Comparison of ENCODE assay signal across 23 cellular contexts in the genomic region with DNA sequence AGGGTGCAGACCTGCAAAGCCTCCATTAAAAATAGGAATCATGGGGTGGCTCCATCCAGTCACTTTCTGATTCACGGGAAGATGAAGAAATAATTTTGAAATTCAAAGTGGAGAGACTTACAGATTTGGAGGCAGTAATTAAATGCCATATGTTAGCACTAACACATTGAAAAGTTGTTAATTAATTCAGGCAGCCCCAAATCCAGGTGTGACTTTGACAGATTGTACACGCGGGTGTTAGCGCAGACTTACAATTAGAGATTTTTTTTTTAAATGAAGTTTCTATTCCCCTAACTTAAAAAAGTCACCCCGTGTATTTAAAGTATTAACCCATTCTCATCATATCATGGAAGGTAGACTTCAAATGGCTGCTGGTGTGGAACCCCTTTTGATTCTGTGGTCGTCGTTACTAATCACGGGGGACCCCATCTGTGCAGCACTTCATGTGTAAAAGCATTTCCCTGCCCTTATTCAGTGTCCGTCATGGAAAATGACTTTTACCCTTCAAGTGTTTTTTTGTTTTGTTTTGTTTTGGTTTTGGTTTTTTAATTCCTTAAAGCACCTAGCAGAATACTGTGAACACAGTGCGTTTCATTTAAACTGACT.
DNase-seq lines count a peak whose midpoint lies in the region; ATAC-seq, FAIRE-seq and TF ChIP-seq lines count a peak whose summit lies in the region.
"Had no signal": no experiment of that assay in that cellular context is flagged by ENCODE, and none has a peak within 500 bp of the region (broad histone marks: within the 10 kb centered on the region; RNA-seq: fewer than 3 reads in every experiment).

No MANE protein-coding gene starts in this region.

- H3K27ac Mint-ChIP-seq in activated CD4-positive, alpha-beta T cell treated with anti-CD3 and anti-CD28 coated beads, Interleukin-2, amount 10 ng/mL, durations not matched to agents 24 days and 14 days: peak overlapping the region; percentile 22
- H3K27ac Mint-ChIP-seq in activated T-helper 1 cell treated with anti-CD3 and anti-CD28 coated beads, Interleukin-12 subunit alpha, Interleukin-12 subunit beta, Interleukin-2, Interleukin-4 antibody, amounts not matched to agents 30 ng/mL and 10 ng/mL and 1 ng/mL, durations not matched to agents 14 hours and 24 hours and 36 hours: peak overlapping the region; percentile 40
- H3K27ac Mint-ChIP-seq in naive B cell: peak overlapping the region; percentile 12 to 94 (median 78)

- peaks cover 71% of the 10 kb centered on the region for H3K36me3 Mint-ChIP-seq in activated CD4-positive, alpha-beta T cell treated with anti-CD3 and anti-CD28 coated beads, Interleukin-2, amount 10 ng/mL, durations not matched to agents 24 days and 14 days (ENCODE audit: low read depth)
- H3K36me3 Mint-ChIP-seq in activated T-helper 1 cell treated with anti-CD3 and anti-CD28 coated beads, Interleukin-12 subunit alpha, Interleukin-12 subunit beta, Interleukin-2, Interleukin-4 antibody, amounts not matched to agents 30 ng/mL and 10 ng/mL and 1 ng/mL, durations not matched to agents 14 hours and 24 hours and 36 hours (ENCODE audit: low read depth): peaks cover 54% of the 10 kb centered on the region
- peaks cover 12 to 31% of the 10 kb centered on the region in 2 donors for H3K36me3 Mint-ChIP-seq in naive B cell

- intact Hi-C loops in activated CD4-positive, alpha-beta T cell treated with anti-CD3 and anti-CD28 coated beads, Interleukin-2, amount 10 ng/mL, durations not matched to agents 24 days and 14 days (cut with micrococcal nuclease): no loop called here
- intact Hi-C loops in activated T-helper 1 cell treated with anti-CD3 and anti-CD28 coated beads, Interleukin-12 subunit alpha, Interleukin-12 subunit beta, Interleukin-2, Interleukin-4 antibody, amounts not matched to agents 30 ng/mL and 10 ng/mL and 1 ng/mL, durations not matched to agents 14 hours and 24 hours and 36 hours (cut with micrococcal nuclease): no loop called here
- intact Hi-C loops in mucosa of descending colon (cut with DNase I, micrococcal nuclease): no loop called here

- peak overlapping the region in 1 of 10 experiments; percentile 1; a peak in 1 of 20 replicates for H3K4me3 ChIP-seq in BLaER1 treated with 17β-estradiol and CSF1 and Interleukin-3, amounts not matched to agents 10 nM and 100 nM
- H3K4me3 ChIP-seq in mucosa of descending colon: no peak overlapping the region
- H3K4me3 ChIP-seq: HAP-1, left ventricle myocardium inferior, thoracic aorta had no signal

- H3K9me3 Mint-ChIP-seq in activated CD4-positive, alpha-beta T cell treated with anti-CD3 and anti-CD28 coated beads, Interleukin-2, amount 10 ng/mL, durations not matched to agents 24 days and 14 days: no peaks in the 10 kb centered on the region
- no peaks in the 10 kb centered on the region for H3K9me3 Mint-ChIP-seq in activated T-helper 1 cell treated with anti-CD3 and anti-CD28 coated beads, Interleukin-12 subunit alpha, Interleukin-12 subunit beta, Interleukin-2, Interleukin-4 antibody, amounts not matched to agents 30 ng/mL and 10 ng/mL and 1 ng/mL, durations not matched to agents 14 hours and 24 hours and 36 hours
- H3K9me3 Mint-ChIP-seq in naive B cell: no peaks in the 10 kb centered on the region

- peak overlapping the region in 4 of 11 experiments; percentile 7 to 62 (median 26); a peak in 6 of 22 replicates for H3K9ac ChIP-seq in BLaER1 treated with 17β-estradiol and CSF1 and Interleukin-3, amounts not matched to agents 10 nM and 100 nM

- no peaks in the 10 kb centered on the region for H3K27me3 ChIP-seq in BLaER1 treated with 17β-estradiol and CSF1 and Interleukin-3, amounts not matched to agents 10 nM and 100 nM

- no peak for DNase-seq in activated CD4-positive, alpha-beta T cell treated with anti-CD3 and anti-CD28 coated beads, Interleukin-2, amount 10 ng/mL, durations not matched to agents 24 days and 14 days
- DNase-seq in activated CD4-positive, alpha-beta T cell treated with anti-CD3 and anti-CD28 coated beads for 48 hours: no peak
- no peak for DNase-seq in activated T-helper 1 cell treated with anti-CD3 and anti-CD28 coated beads, Interleukin-12 subunit alpha, Interleukin-12 subunit beta, Interleukin-2, Interleukin-4 antibody, amounts not matched to agents 30 ng/mL and 10 ng/mL and 1 ng/mL, durations not matched to agents 14 hours and 24 hours and 36 hours (ENCODE audit: low spot score)
- DNase-seq in naive B cell: no peak
- DNase-seq in NK-92 treated with Interleukin-12 subunit alpha and Interleukin-12 subunit beta, amount 100 ng/mL, for 24 hours (lab: John Stamatoyannopoulos, UW): no peak
- no peak for DNase-seq in RCC 7860 (ENCODE audit: low spot score)
- DNase-seq in mucosa of descending colon: no peak
- DNase-seq: activated CD8-positive, alpha-beta memory T cell treated with anti-CD3 and anti-CD28 coated beads for 24 hours; activated T-cell treated with anti-CD3 and anti-CD28 coated beads, Interleukin-2, amount 50 U/mL, for 48 hours; AML-193; COR-L47; DMS79 treated with DMSO at 0.1 percent for 48 hours; left ventricle myocardium inferior; mesendoderm; NCI-H1694; NCI-H510A; stimulated activated CD4-positive, alpha-beta T cell treated with anti-CD3 and anti-CD28 coated beads, Interleukin-4, amount 100 ng/mL, for 4 hours; stimulated activated naive CD4-positive, alpha-beta T cell treated with Interleukin-2 at 50 U/mL for 16 hours; T-helper 9 cell had no signal

- H3K27ac ChIP-seq in BLaER1 treated with 17β-estradiol and CSF1 and Interleukin-3, amounts not matched to agents 10 nM and 100 nM: peak overlapping the region in 7 of 11 experiments; percentile 0 to 60 (median 27); a peak in 8 of 22 replicates
- H3K27ac ChIP-seq: left ventricle myocardium inferior, thoracic aorta had no signal

- TF ChIP-seq CTCF in mucosa of descending colon (IDR thresholded peaks at IDR 0.05): no peak

- H3K4me2 ChIP-seq in BLaER1 treated with 17β-estradiol and CSF1 and Interleukin-3, amounts not matched to agents 10 nM and 100 nM: peak overlapping the region; percentile 54 to 97 (median 89)

- FAIRE-seq in RCC 7860 (lab: Jason Lieb, UNC): no peak
- FAIRE-seq: A204.1 had no signal

- H3K4me1 Mint-ChIP-seq in activated CD4-positive, alpha-beta T cell treated with anti-CD3 and anti-CD28 coated beads, Interleukin-2, amount 10 ng/mL, durations not matched to agents 24 days and 14 days: peaks cover 35% of the 10 kb centered on the region
- peaks cover 38% of the 10 kb centered on the region for H3K4me1 Mint-ChIP-seq in activated T-helper 1 cell treated with anti-CD3 and anti-CD28 coated beads, Interleukin-12 subunit alpha, Interleukin-12 subunit beta, Interleukin-2, Interleukin-4 antibody, amounts not matched to agents 30 ng/mL and 10 ng/mL and 1 ng/mL, durations not matched to agents 14 hours and 24 hours and 36 hours (ENCODE audit: low read depth)
- peaks cover 69 to 78% (median 76%) of the 10 kb centered on the region in 3 donors for H3K4me1 Mint-ChIP-seq in naive B cell

- H3K27me3 Mint-ChIP-seq in activated CD4-positive, alpha-beta T cell treated with anti-CD3 and anti-CD28 coated beads, Interleukin-2, amount 10 ng/mL, durations not matched to agents 24 days and 14 days: no peaks in the 10 kb centered on the region
- no peaks in the 10 kb centered on the region for H3K27me3 Mint-ChIP-seq in activated T-helper 1 cell treated with anti-CD3 and anti-CD28 coated beads, Interleukin-12 subunit alpha, Interleukin-12 subunit beta, Interleukin-2, Interleukin-4 antibody, amounts not matched to agents 30 ng/mL and 10 ng/mL and 1 ng/mL, durations not matched to agents 14 hours and 24 hours and 36 hours (ENCODE audit: insufficient read depth)
- no peaks in the 10 kb centered on the region for H3K27me3 Mint-ChIP-seq in naive B cell

- no peak overlapping the region for H3K4me3 Mint-ChIP-seq in activated CD4-positive, alpha-beta T cell treated with anti-CD3 and anti-CD28 coated beads, Interleukin-2, amount 10 ng/mL, durations not matched to agents 24 days and 14 days
- H3K4me3 Mint-ChIP-seq in activated T-helper 1 cell treated with anti-CD3 and anti-CD28 coated beads, Interleukin-12 subunit alpha, Interleukin-12 subunit beta, Interleukin-2, Interleukin-4 antibody, amounts not matched to agents 30 ng/mL and 10 ng/mL and 1 ng/mL, durations not matched to agents 14 hours and 24 hours and 36 hours: no peak overlapping the region
- H3K4me3 Mint-ChIP-seq in naive B cell: peak overlapping the region in 5 of 8 donors; percentile 0 to 43 (median 26)

- peaks cover 97 to 100% (median 100%) of the 10 kb centered on the region in 10 experiments for H3K4me1 ChIP-seq in BLaER1 treated with 17β-estradiol and CSF1 and Interleukin-3, amounts not matched to agents 10 nM and 100 nM
- no peaks in the 10 kb centered on the region for H3K4me1 ChIP-seq in mucosa of descending colon (ENCODE audit: low read depth)

- no peaks in the 10 kb centered on the region for H3K9me3 ChIP-seq in BLaER1 treated with 17β-estradiol and CSF1 and Interleukin-3, amounts not matched to agents 10 nM and 100 nM (replicated peaks in 1 of 11)
- H3K9me3 ChIP-seq in mucosa of descending colon: no peaks in the 10 kb centered on the region
- H3K9me3 ChIP-seq: HAP-1, left ventricle myocardium inferior, thoracic aorta had no signal

- peaks cover 51 to 100% (median 100%) of the 10 kb centered on the region in 11 experiments for H4K20me1 ChIP-seq in BLaER1 treated with 17β-estradiol and CSF1 and Interleukin-3, amounts not matched to agents 10 nM and 100 nM

- ATAC-seq in naive B cell (ENCODE audit: low read depth in 2 of 2): peak; percentile 15 to 59
- no peak for ATAC-seq in mucosa of descending colon

- peaks cover 67 to 100% (median 90%) of the 10 kb centered on the region in 11 experiments for H3K36me3 ChIP-seq in BLaER1 treated with 17β-estradiol and CSF1 and Interleukin-3, amounts not matched to agents 10 nM and 100 nM
- peaks cover 3% of the 10 kb centered on the region for H3K36me3 ChIP-seq in mucosa of descending colon (ENCODE audit: low read depth)
- H3K36me3 ChIP-seq: HAP-1, thoracic aorta had no signal

Comparison
In these comparisons a context has a peak if more than half of its experiments do, and no peak if none do; other contexts are left out.
1. H3K27ac Mint-ChIP-seq: peak in every context shown above with its lines; median percentile 78 in naive B cell; 40 in activated T-helper 1 cell treated with anti-CD3 and anti-CD28 coated beads, Interleukin-12 subunit alpha, Interleukin-12 subunit beta, Interleukin-2, Interleukin-4 antibody, amounts not matched to agents 30 ng/mL and 10 ng/mL and 1 ng/mL, durations not matched to agents 14 hours and 24 hours and 36 hours; 22 in activated CD4-positive, alpha-beta T cell treated with anti-CD3 and anti-CD28 coated beads, Interleukin-2, amount 10 ng/mL, durations not matched to agents 24 days and 14 days.
2. H3K4me3 Mint-ChIP-seq: peak in naive B cell (5 of 8); none in activated CD4-positive, alpha-beta T cell treated with anti-CD3 and anti-CD28 coated beads, Interleukin-2, amount 10 ng/mL, durations not matched to agents 24 days and 14 days (single experiment) and activated T-helper 1 cell treated with anti-CD3 and anti-CD28 coated beads, Interleukin-12 subunit alpha, Interleukin-12 subunit beta, Interleukin-2, Interleukin-4 antibody, amounts not matched to agents 30 ng/mL and 10 ng/mL and 1 ng/mL, durations not matched to agents 14 hours and 24 hours and 36 hours (single experiment).